In genomic region chr10:8056891-8057331, GRCh38 we compare ENCODE assay signal across 8 cellular contexts. TPM values are rescaled to one million over a fixed set of nuclear protein-coding genes. Genes with fewer than 3 reads are reported as not detected.
DNase-seq lines count a peak whose midpoint lies in the region; ATAC-seq, FAIRE-seq and TF ChIP-seq lines count a peak whose summit lies in the region.
"Had no signal": no experiment of that assay in that cellular context is flagged by ENCODE, and none has a peak within 500 bp of the region (broad histone marks: within the 10 kb centered on the region; RNA-seq: fewer than 3 reads in every experiment).

No MANE protein-coding gene starts in this region.

- no peaks in the 10 kb centered on the region for H4K20me1 ChIP-seq in neural cell (ENCODE audit: insufficient read depth)

- H3F3A ChIP-seq in neural cell (ENCODE audit: insufficient read depth, low read length, poor library complexity, severe bottlenecking): no peaks in the 10 kb centered on the region

- CTCF ChIA-PET in activated naive CD4-positive, alpha-beta T cell treated with anti-CD3 and anti-CD28 coated beads for 36 hours (lab: Charles Lee): interaction anchor here (0.6 to 0.9 kb wide), 2 partner anchors 10 to 429 kb away, joined by 3 read pairs; no protein-coding TSS in a partner anchor

- no peak overlapping the region for H3K9ac ChIP-seq in neural cell (ENCODE audit: low read length)

- no peak overlapping the region for H2AFZ ChIP-seq in neural cell (ENCODE audit: low read depth, low read length)

- H3K4me2 ChIP-seq in neural cell (ENCODE audit: low read length): no peak overlapping the region

- H3K4me1 Mint-ChIP-seq in activated naive CD4-positive, alpha-beta T cell treated with anti-CD3 and anti-CD28 coated beads for 36 hours (ENCODE audit: low read depth): peaks cover 68% of the 10 kb centered on the region

- peaks cover 100% of the 10 kb centered on the region for H3K27me3 ChIP-seq in neural cell (ENCODE audit: insufficient read depth, low read depth, low read length)

- no peaks in the 10 kb centered on the region for H3K79me2 ChIP-seq in neural cell (replicated peaks; ENCODE audit: insufficient read depth, low read length)

- peaks cover 14% of the 10 kb centered on the region for H3K27me3 Mint-ChIP-seq in activated naive CD4-positive, alpha-beta T cell treated with anti-CD3 and anti-CD28 coated beads for 36 hours (ENCODE audit: low read depth)

- H3K4me3 ChIP-seq in neural cell (ENCODE audit: low read length): no peak overlapping the region
- H3K4me3 ChIP-seq: SJSA1 had no signal

- H3K4me3 Mint-ChIP-seq in activated naive CD4-positive, alpha-beta T cell treated with anti-CD3 and anti-CD28 coated beads for 36 hours: peak overlapping the region; percentile 83

- H3K9me2 ChIP-seq in neural cell (ENCODE audit: insufficient read depth, low read length): no peaks in the 10 kb centered on the region

- FAIRE-seq in GM19239 (lab: Jason Lieb, UNC): peak; percentile 72

- no peak overlapping the region for H3K27ac ChIP-seq in neural cell (ENCODE audit: low read length)
- H3K27ac ChIP-seq: SJSA1 had no signal

- no peaks in the 10 kb centered on the region for H3K36me3 ChIP-seq in neural cell (ENCODE audit: insufficient read depth, low read length)
- H3K36me3 ChIP-seq: SJSA1 had no signal

- ATAC-seq in HG03135 (IDR thresholded peaks at IDR 0.05; ENCODE audit: unreplicated experiment): peak; percentile 28

- H3K36me3 Mint-ChIP-seq in activated naive CD4-positive, alpha-beta T cell treated with anti-CD3 and anti-CD28 coated beads for 36 hours (ENCODE audit: low read depth): peaks cover 1% of the 10 kb centered on the region

- no peak for TF ChIP-seq CTCF in neural cell (IDR thresholded peaks at IDR 0.05; ENCODE audit: poor library complexity, severe bottlenecking)

- H3K9me3 ChIP-seq in neural cell (ENCODE audit: low read length): no peaks in the 10 kb centered on the region
- H3K9me3 ChIP-seq: SJSA1 had no signal

- H3K9me3 Mint-ChIP-seq in activated naive CD4-positive, alpha-beta T cell treated with anti-CD3 and anti-CD28 coated beads for 36 hours: no peaks in the 10 kb centered on the region

- TF ChIP-seq EP300 in neural cell (conservative IDR thresholded peaks at IDR 0.05; ENCODE audit: poor library complexity, severe bottlenecking): no peak

- intact Hi-C loops in activated naive CD4-positive, alpha-beta T cell treated with anti-CD3 and anti-CD28 coated beads for 36 hours (cut with micrococcal nuclease): loop anchor here (1.0 to 10.0 kb wide), 4 partner anchors 9 to 958 kb away; no protein-coding TSS in a partner anchor

- TF ChIP-seq RAD21 in neural cell (conservative IDR thresholded peaks at IDR 0.05): peak; percentile 31

- DNase-seq in GM19239 (ENCODE audit: insufficient read length, low spot score): no peak
- peak; percentile 67 for DNase-seq in activated naive CD4-positive, alpha-beta T cell treated with anti-CD3 and anti-CD28 coated beads for 36 hours
- DNase-seq in anterior cingulate cortex (lab: John Stamatoyannopoulos, UW): no peak
- no peak for DNase-seq in GF-D8 (lab: John Stamatoyannopoulos, UW)
- no peak for DNase-seq in OCI-M2 (lab: John Stamatoyannopoulos, UW; ENCODE audit: unreplicated experiment)

- peak overlapping the region; percentile 94 for H3K27ac Mint-ChIP-seq in activated naive CD4-positive, alpha-beta T cell treated with anti-CD3 and anti-CD28 coated beads for 36 hours

TF ChIP-seq in neural cell, 6 proteins besides CTCF, POLR2A, EP300 and RAD21:
- no peak for TF ChIP-seq SMC3 (conservative IDR thresholded peaks at IDR 0.05; ENCODE audit: poor library complexity)
- no peak for TF ChIP-seq REST (IDR thresholded peaks at IDR 0.05; ENCODE audit: borderline replicate concordance)
- no peak for TF ChIP-seq EZH2 (IDR thresholded peaks at IDR 0.05; ENCODE audit: borderline replicate concordance, insufficient read depth, low read length, poor library complexity, severe bottlenecking)
- no peak for TF ChIP-seq POLR2AphosphoS5 (IDR thresholded peaks at IDR 0.05)
- TF ChIP-seq TAF1 (IDR thresholded peaks at IDR 0.05; ENCODE audit: low read depth): no peak
- no peak for TF ChIP-seq MXI1 (conservative IDR thresholded peaks at IDR 0.05; ENCODE audit: poor library complexity, severe bottlenecking)

RNA-seq across cellular contexts. Expression of gene GATA3, which starts 2.4 kb away (rescaled TPM):
- total RNA-seq in activated naive CD4-positive, alpha-beta T cell treated with anti-CD3 and anti-CD28 coated beads for 36 hours: 1 to 10 TPM; 3.7 to 4.0 TPM
- polyA plus RNA-seq in neural cell: not detected in 2 replicates
- not detected in 2 replicates for polyA minus RNA-seq in neural cell
- total RNA-seq: SJSA1 had no signal
